In the genomic region with DNA sequence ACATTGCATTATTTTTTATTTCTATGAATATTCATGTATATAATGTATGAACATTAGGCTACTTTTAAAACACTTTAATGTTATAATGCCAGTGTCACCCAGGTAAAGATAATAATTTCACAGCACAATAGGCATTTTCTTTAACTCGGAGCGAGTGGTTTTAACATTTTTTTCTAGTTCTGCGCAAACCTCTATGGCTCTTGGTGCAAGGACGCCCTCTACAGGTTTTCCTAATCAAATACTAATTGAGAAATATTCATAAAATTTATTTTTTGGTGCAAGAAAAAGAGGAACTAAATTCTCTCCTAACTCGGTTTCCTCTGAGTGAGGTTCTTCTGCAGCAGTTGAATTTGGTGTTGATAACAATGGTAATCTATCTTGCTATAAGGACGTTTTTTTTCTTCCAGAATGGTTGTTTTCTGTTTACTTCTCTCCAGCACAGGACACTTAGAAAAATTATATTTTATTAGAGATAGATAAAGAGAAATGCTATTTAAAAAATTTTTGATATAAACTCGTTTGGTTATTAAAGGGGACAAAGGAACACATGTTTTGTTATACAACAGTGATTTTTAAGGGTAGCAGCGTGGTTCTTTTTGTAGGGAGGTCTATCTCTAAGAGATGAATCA, we compare ENCODE assay signal across 2 cellular contexts.
TF ChIP-seq lines count a peak whose summit lies in the region.

No MANE protein-coding gene starts in this region.

TF ChIP-seq in IMR-90, 13 proteins besides CTCF, POLR2A, EP300 and RAD21 (continued from another document):
- TF ChIP-seq SMC3 (IDR thresholded peaks at IDR 0.05; ENCODE audit: low read depth, low read length) = peak; percentile 56
- no peak for TF ChIP-seq CHD1 (IDR thresholded peaks at IDR 0.05; ENCODE audit: low read depth, low read length)

TF ChIP-seq in GM12891, 5 proteins besides CTCF, POLR2A, EP300 and RAD21 (continued from another document):
- TF ChIP-seq POLR2AphosphoS5 (IDR thresholded peaks at IDR 0.05; ENCODE audit: low read depth, low read length) = no peak
